15 cellular contexts compared by ENCODE assay signal in the genomic region with DNA sequence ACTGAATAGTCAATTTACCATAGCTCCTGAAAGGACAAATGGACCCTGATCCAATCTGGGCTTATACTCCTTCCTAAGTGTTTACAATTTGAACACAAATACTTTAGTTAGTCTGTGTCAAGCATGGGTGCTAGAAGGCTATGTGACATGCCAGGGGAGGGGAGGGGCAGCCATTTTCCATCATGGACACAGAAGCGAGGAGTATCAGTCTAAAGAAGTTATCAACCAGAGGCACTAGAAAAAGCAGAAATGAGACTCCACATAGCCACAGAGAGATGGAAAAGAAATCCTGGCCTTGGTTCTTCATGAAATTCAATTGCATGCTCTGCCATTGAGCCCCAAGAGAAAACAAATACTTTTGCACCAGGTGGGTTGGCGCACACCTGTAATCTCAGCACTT.
A peak's percentile ranks its signal among the peaks of the same experiment; 100 is the strongest.
DNase-seq lines count a peak whose midpoint lies in the region; ATAC-seq, FAIRE-seq and TF ChIP-seq lines count a peak whose summit lies in the region.
"Had no signal": no experiment of that assay in that cellular context is flagged by ENCODE, and none has a peak within 500 bp of the region (broad histone marks: within the 10 kb centered on the region; RNA-seq: fewer than 3 reads in every experiment).

No MANE protein-coding gene starts in this region.

- TF ChIP-seq CTCF in astrocyte (IDR thresholded peaks at IDR 0.05; ENCODE audit: insufficient read depth, low read depth, low read length) (no peak), nephron progenitor cell (IDR thresholded peaks at IDR 0.05) (no peak), upper lobe of right lung (IDR thresholded peaks at IDR 0.05) (no peak)

- H3K9ac ChIP-seq in astrocyte (ENCODE audit: low read length) = peak overlapping the region; percentile 33
- H3K9ac ChIP-seq: KMS-11 had no signal

- H3K27me3 ChIP-seq in astrocyte (ENCODE audit: insufficient read depth, low read length) (no peaks in the 10 kb centered on the region), upper lobe of right lung (no peaks in the 10 kb centered on the region)

- FAIRE-seq in H54 (lab: Jason Lieb, UNC) = peak; percentile 48
- FAIRE-seq in astrocyte (lab: Jason Lieb, UNC) = no peak

- H4K20me1 ChIP-seq in astrocyte (ENCODE audit: insufficient read depth, low read length) = peaks cover 3% of the 10 kb centered on the region

- ATAC-seq in upper lobe of right lung (no peak), GM18873 (IDR thresholded peaks at IDR 0.05; ENCODE audit: low FRiP score, unreplicated experiment) (no peak)
- ATAC-seq: CD8-positive, alpha-beta T cell had no signal

- no peaks in the 10 kb centered on the region for H3K36me3 Mint-ChIP-seq in astrocyte (ENCODE audit: low read depth, unreplicated experiment)
- peaks cover 66% of the 10 kb centered on the region for H3K36me3 Mint-ChIP-seq in nephron progenitor cell (ENCODE audit: low read depth)
- H3K36me3 Mint-ChIP-seq: CD8-positive, alpha-beta T cell had no signal

- no peaks in the 10 kb centered on the region for H3K27me3 Mint-ChIP-seq in astrocyte (ENCODE audit: low read depth, unreplicated experiment)
- H3K27me3 Mint-ChIP-seq in nephron progenitor cell (ENCODE audit: low read depth, poor library complexity) = no peaks in the 10 kb centered on the region

- DNase-seq in H54 (ENCODE audit: insufficient read length, low spot score) = no peak
- peak; percentile 51 for DNase-seq in MV-4-11 (lab: John Stamatoyannopoulos, UW)
- no peak for DNase-seq in astrocyte (ENCODE audit: low read depth)
- no peak for DNase-seq in nephron progenitor cell
- no peak for DNase-seq in upper lobe of right lung
- DNase-seq in NCI-H510A (lab: John Stamatoyannopoulos, UW) = no peak
- DNase-seq: CD8-positive, alpha-beta T cell; DMS 273 treated with DMSO at 0.1 percent for 48 hours; NCI-H187 treated with DMSO at 0.1 percent for 48 hours; NCI-H446; NCI-H748 treated with DMSO at 0.1 percent for 48 hours had no signal

- peaks cover 10% of the 10 kb centered on the region for H3K79me2 ChIP-seq in astrocyte (ENCODE audit: insufficient read depth, low read length)

- H3K4me1 ChIP-seq in astrocyte (ENCODE audit: insufficient read depth, low read length) = peaks cover 21% of the 10 kb centered on the region
- no peaks in the 10 kb centered on the region for H3K4me1 ChIP-seq in upper lobe of right lung
- H3K4me1 ChIP-seq: HAP-1 had no signal

- H3K27ac Mint-ChIP-seq in astrocyte (ENCODE audit: unreplicated experiment) = peak overlapping the region; percentile 73
- H3K27ac Mint-ChIP-seq in nephron progenitor cell = peak overlapping the region; percentile 58
- H3K27ac Mint-ChIP-seq: CD8-positive, alpha-beta T cell had no signal

- intact Hi-C loops in upper lobe of right lung (cut with DNase I) = no loop called here

- peak overlapping the region; percentile 7 for H3K4me3 Mint-ChIP-seq in astrocyte (ENCODE audit: unreplicated experiment)
- H3K4me3 Mint-ChIP-seq in nephron progenitor cell = no peak overlapping the region
- H3K4me3 Mint-ChIP-seq: CD8-positive, alpha-beta T cell had no signal

- peaks cover 2% of the 10 kb centered on the region for H3K36me3 ChIP-seq in astrocyte (ENCODE audit: insufficient read depth, low read length)
- H3K36me3 ChIP-seq in upper lobe of right lung = no peaks in the 10 kb centered on the region
- H3K36me3 ChIP-seq: HAP-1 had no signal

- H2AFZ ChIP-seq in astrocyte (ENCODE audit: low read depth, low read length) = no peak overlapping the region

- H3K27ac ChIP-seq in astrocyte (ENCODE audit: low read depth, low read length) = peak overlapping the region; percentile 62
- H3K27ac ChIP-seq in upper lobe of right lung = no peak overlapping the region
- H3K27ac ChIP-seq: HL-60, KMS-11 had no signal

- H3K9me3 ChIP-seq in astrocyte (ENCODE audit: insufficient read depth, low read depth, low read length) = no peaks in the 10 kb centered on the region
- H3K9me3 ChIP-seq in upper lobe of right lung = no peaks in the 10 kb centered on the region
- H3K9me3 ChIP-seq: HAP-1 had no signal

- peak overlapping the region; percentile 19 for H3K4me2 ChIP-seq in astrocyte (ENCODE audit: low read length)
- H3K4me2 ChIP-seq: KMS-11 had no signal

- H3K4me1 Mint-ChIP-seq in astrocyte (ENCODE audit: low read depth, unreplicated experiment) (peaks cover 34% of the 10 kb centered on the region), nephron progenitor cell (peaks cover 16% of the 10 kb centered on the region)

- H3K4me3 ChIP-seq in astrocyte (ENCODE audit: insufficient read depth, low read depth, low read length) (no peak overlapping the region), upper lobe of right lung (no peak overlapping the region)
- H3K4me3 ChIP-seq: HAP-1 had no signal

- TF ChIP-seq POLR2A in H54 (IDR thresholded peaks at IDR 0.05; ENCODE audit: low read depth, low read length) = no peak

- H3K9me3 Mint-ChIP-seq in astrocyte (ENCODE audit: unreplicated experiment) = peaks cover under 1% of the 10 kb centered on the region
- peaks cover 19% of the 10 kb centered on the region for H3K9me3 Mint-ChIP-seq in nephron progenitor cell
- H3K9me3 Mint-ChIP-seq: CD8-positive, alpha-beta T cell had no signal
